Comparison of ENCODE assay signal across 10 cellular contexts in the genomic region with DNA sequence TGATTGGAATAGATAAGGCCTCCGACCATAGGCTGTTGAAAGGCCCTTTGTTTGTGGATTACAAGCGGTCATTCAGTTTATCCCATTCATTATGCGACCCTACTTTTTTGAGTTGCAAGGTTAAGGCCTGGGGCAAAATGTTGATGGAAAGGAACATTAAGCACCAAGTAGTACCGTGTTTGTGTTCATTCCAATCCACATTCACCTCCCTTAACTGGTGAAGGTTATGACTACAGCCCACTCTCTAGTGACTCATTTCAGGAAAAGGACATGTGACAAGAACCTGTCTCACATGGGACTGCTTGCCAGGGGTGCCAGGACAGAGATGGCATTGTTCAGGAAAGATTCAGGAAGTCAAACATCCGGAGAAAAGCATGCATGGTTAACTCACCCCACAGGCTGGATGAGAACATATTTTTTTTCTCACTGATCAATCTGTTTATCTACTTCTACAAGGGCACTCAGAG.
DNase-seq lines count a peak whose midpoint lies in the region; ATAC-seq and TF ChIP-seq lines count a peak whose summit lies in the region.
"Had no signal": no experiment of that assay in that cellular context is flagged by ENCODE, and none has a peak within 500 bp of the region (broad histone marks: within the 10 kb centered on the region; RNA-seq: fewer than 3 reads in every experiment).

No MANE protein-coding gene starts in this region.

- in situ Hi-C loops in HAP-1 (cut with MboI; ENCODE audit: low sequenced_read_pairs): loop anchor here (25.0 kb wide), 2 partner anchors 677 to 877 kb away; no protein-coding TSS in a partner anchor

- H3K9me3 Mint-ChIP-seq in activated CD8-positive, alpha-beta T cell treated with anti-CD3 and anti-CD28 coated beads for 36 hours: no peaks in the 10 kb centered on the region
- H3K9me3 Mint-ChIP-seq: natural killer cell treated with Interleukin-12 subunit alpha and Interleukin-12 subunit beta and Interleukin-15 and Interleukin-18, amount 100 ng/mL, for 72 hours had no signal

- intact Hi-C loops in testis (cut with DNase I; ENCODE audit: low total_unique reads): loop anchor here (5.0 kb wide), 1 partner anchor 347 kb away; no protein-coding TSS in a partner anchor
- intact Hi-C loops in activated CD8-positive, alpha-beta T cell treated with anti-CD3 and anti-CD28 coated beads for 36 hours (cut with micrococcal nuclease): loop anchor here (5.0 kb wide), 2 partner anchors 127 to 337 kb away; no protein-coding TSS in a partner anchor
- intact Hi-C loops in esophagus muscularis mucosa (cut with DNase I): no loop called here

- no peak for TF ChIP-seq CTCF in testis (IDR thresholded peaks at IDR 0.05)
- TF ChIP-seq CTCF in activated CD8-positive, alpha-beta T cell treated with anti-CD3 and anti-CD28 coated beads for 36 hours (IDR thresholded peaks at IDR 0.05): no peak
- TF ChIP-seq CTCF in esophagus muscularis mucosa (IDR thresholded peaks at IDR 0.05): no peak

- POLR2A ChIA-PET in activated CD8-positive, alpha-beta T cell treated with anti-CD3 and anti-CD28 coated beads for 36 hours (lab: Charles Lee): no interaction called here

- DNase-seq in HAP-1 (ENCODE audit: low spot score in 2 of 2): peak; percentile 79 to 96
- no peak for DNase-seq in SK-N-MC (ENCODE audit: low read depth, low spot score)
- DNase-seq in inferior parietal cortex (ENCODE audit: extremely low spot score): peak; percentile 54
- peak; percentile 60 for DNase-seq in testis
- no peak for DNase-seq in activated CD8-positive, alpha-beta T cell treated with anti-CD3 and anti-CD28 coated beads for 36 hours
- DNase-seq in esophagus muscularis mucosa (ENCODE audit: extremely low spot score): no peak
- DNase-seq in AG08395 (ENCODE audit: low spot score): no peak
- DNase-seq: activated gamma-delta T cell, NCI-H187 treated with DMSO at 0.1 percent for 48 hours had no signal

- H3K4me3 Mint-ChIP-seq in activated CD8-positive, alpha-beta T cell treated with anti-CD3 and anti-CD28 coated beads for 36 hours: no peak overlapping the region
- H3K4me3 Mint-ChIP-seq: natural killer cell treated with Interleukin-12 subunit alpha and Interleukin-12 subunit beta and Interleukin-15 and Interleukin-18, amount 100 ng/mL, for 72 hours had no signal

- CTCF ChIA-PET in activated CD8-positive, alpha-beta T cell treated with anti-CD3 and anti-CD28 coated beads for 36 hours (lab: Charles Lee): interaction anchor here (2.4 to 14.7 kb wide), 2 partner anchors 10 to 344 kb away, joined by 14 to 460 read pairs; no protein-coding TSS in a partner anchor

- peaks cover 6% of the 10 kb centered on the region for H3K4me1 Mint-ChIP-seq in activated CD8-positive, alpha-beta T cell treated with anti-CD3 and anti-CD28 coated beads for 36 hours (ENCODE audit: low read depth)

- H3K36me3 Mint-ChIP-seq in activated CD8-positive, alpha-beta T cell treated with anti-CD3 and anti-CD28 coated beads for 36 hours (ENCODE audit: low read depth): no peaks in the 10 kb centered on the region
- H3K36me3 Mint-ChIP-seq: natural killer cell treated with Interleukin-12 subunit alpha and Interleukin-12 subunit beta and Interleukin-15 and Interleukin-18, amount 100 ng/mL, for 72 hours had no signal

- 53 to 60% methylated on average over 5 of the region's 5 CpGs for WGBS in testis, 2 donors
- 82% methylated on average over 5 of the region's 5 CpGs for WGBS in esophagus muscularis mucosa

- H3K9me3 ChIP-seq in HAP-1: no peaks in the 10 kb centered on the region; the same call in 1 of the 2 replicates
- H3K9me3 ChIP-seq in SK-N-MC (ENCODE audit: low read depth, low read length): no peaks in the 10 kb centered on the region
- H3K9me3 ChIP-seq in testis: no peaks in the 10 kb centered on the region
- H3K9me3 ChIP-seq in esophagus muscularis mucosa: no peaks in the 10 kb centered on the region

- H3K4me3 ChIP-seq in HAP-1 (no peak overlapping the region), SK-N-MC (no peak overlapping the region), testis (no peak overlapping the region), esophagus muscularis mucosa (no peak overlapping the region)

- no peaks in the 10 kb centered on the region for H3K27me3 Mint-ChIP-seq in activated CD8-positive, alpha-beta T cell treated with anti-CD3 and anti-CD28 coated beads for 36 hours
- H3K27me3 Mint-ChIP-seq: natural killer cell treated with Interleukin-12 subunit alpha and Interleukin-12 subunit beta and Interleukin-15 and Interleukin-18, amount 100 ng/mL, for 72 hours had no signal

- H3K27ac Mint-ChIP-seq in activated CD8-positive, alpha-beta T cell treated with anti-CD3 and anti-CD28 coated beads for 36 hours: no peak overlapping the region

- H3K4me1 ChIP-seq in HAP-1 (peaks cover 28% of the 10 kb centered on the region), testis (peaks cover 18% of the 10 kb centered on the region), esophagus muscularis mucosa (peaks cover 5 to 19% (median 8%) of the 10 kb centered on the region in 4 donors)

- H3K36me3 ChIP-seq in HAP-1 (replicated peaks): no peaks in the 10 kb centered on the region
- no peaks in the 10 kb centered on the region for H3K36me3 ChIP-seq in SK-N-MC (ENCODE audit: insufficient read depth, low read length)
- no peaks in the 10 kb centered on the region for H3K36me3 ChIP-seq in testis (ENCODE audit: low read depth, missing control alignments)
- H3K36me3 ChIP-seq in esophagus muscularis mucosa: no peaks in the 10 kb centered on the region

- H3K27ac ChIP-seq in SK-N-MC: peak overlapping the region; percentile 73; the same call in 1 of the 2 replicates
- H3K27ac ChIP-seq in testis: no peak overlapping the region
- H3K27ac ChIP-seq in esophagus muscularis mucosa (replicated peaks in 1 of 4): no peak overlapping the region

- ATAC-seq in activated CD8-positive, alpha-beta T cell treated with anti-CD3 and anti-CD28 coated beads for 36 hours: no peak
- ATAC-seq: natural killer cell treated with Interleukin-12 subunit alpha and Interleukin-12 subunit beta and Interleukin-15 and Interleukin-18, amount 100 ng/mL, for 72 hours had no signal

- H3K27me3 ChIP-seq in HAP-1 (ENCODE audit: low read depth): no peaks in the 10 kb centered on the region
- no peaks in the 10 kb centered on the region for H3K27me3 ChIP-seq in testis
- peaks cover 0 to 4% (median 0%) of the 10 kb centered on the region in 4 donors for H3K27me3 ChIP-seq in esophagus muscularis mucosa

- no peak overlapping the region for H3K9ac ChIP-seq in SK-N-MC (ENCODE audit: insufficient read length)

- TF ChIP-seq POLR2A in testis (IDR thresholded peaks at IDR 0.05) (no peak), esophagus muscularis mucosa (IDR thresholded peaks at IDR 0.05; ENCODE audit: low read depth) (no peak)

- no peak for TF ChIP-seq EP300 in esophagus muscularis mucosa (IDR thresholded peaks at IDR 0.05)

Comparison
In these comparisons a context has a peak if more than half of its experiments do, and no peak if none do; other contexts are left out.
1. DNase-seq: peak in HAP-1 (2 of 2), inferior parietal cortex (single experiment) and testis (single experiment); none in SK-N-MC (single experiment), activated CD8-positive, alpha-beta T cell treated with anti-CD3 and anti-CD28 coated beads for 36 hours (single experiment), esophagus muscularis mucosa (single experiment) and AG08395 (single experiment).